1 cellular context compared by ENCODE assay signal in the genomic region with DNA sequence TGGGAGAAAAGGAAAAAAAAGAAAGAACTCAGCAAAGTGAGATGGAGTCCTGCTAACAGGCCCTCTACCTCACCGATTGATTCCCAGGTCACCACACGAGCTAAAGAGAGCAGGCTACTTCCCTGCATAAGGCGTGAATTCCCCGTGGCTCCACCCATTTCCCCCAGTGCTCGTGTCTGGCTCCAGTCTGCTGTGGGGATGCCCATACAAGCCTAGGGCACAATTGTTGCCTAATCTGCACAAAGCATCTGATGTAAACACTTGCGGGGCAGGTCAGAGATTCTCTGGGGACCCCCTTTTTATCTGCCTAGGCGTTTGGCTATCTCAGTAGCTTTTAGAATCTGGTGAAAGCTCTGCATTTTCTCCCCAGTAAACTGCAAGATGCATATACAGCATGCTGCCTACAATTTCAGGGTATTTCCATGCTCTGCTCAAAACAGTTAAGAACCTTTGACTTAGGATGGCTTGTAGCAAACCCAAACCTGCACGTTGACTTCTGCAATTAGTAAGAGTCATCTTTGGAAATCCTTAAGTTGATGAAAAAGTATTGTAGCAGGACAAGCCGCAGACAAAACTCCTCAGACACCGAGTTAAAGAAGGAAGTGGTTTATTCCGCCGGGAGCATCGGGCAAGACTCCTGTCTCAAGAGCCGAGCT.
TF ChIP-seq lines count a peak whose summit lies in the region.

No MANE protein-coding gene starts in this region.

TF ChIP-seq in K562, 482 proteins besides CTCF, POLR2A, EP300 and RAD21 (continued from another document):
- TF ChIP-seq, protein P1, sequence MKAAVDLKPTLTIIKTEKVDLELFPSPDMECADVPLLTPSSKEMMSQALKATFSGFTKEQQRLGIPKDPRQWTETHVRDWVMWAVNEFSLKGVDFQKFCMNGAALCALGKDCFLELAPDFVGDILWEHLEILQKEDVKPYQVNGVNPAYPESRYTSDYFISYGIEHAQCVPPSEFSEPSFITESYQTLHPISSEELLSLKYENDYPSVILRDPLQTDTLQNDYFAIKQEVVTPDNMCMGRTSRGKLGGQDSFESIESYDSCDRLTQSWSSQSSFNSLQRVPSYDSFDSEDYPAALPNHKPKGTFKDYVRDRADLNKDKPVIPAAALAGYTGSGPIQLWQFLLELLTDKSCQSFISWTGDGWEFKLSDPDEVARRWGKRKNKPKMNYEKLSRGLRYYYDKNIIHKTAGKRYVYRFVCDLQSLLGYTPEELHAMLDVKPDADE (conservative IDR thresholded peaks at IDR 0.05; ENCODE audit: control insufficient read depth, low read depth, low read length), result no peak
